ENCODE assay signal across 7 cellular contexts in genomic region chr11:96235725-96236124, GRCh38.
DNase-seq lines count a peak whose midpoint lies in the region; ATAC-seq and TF ChIP-seq lines count a peak whose summit lies in the region.

No MANE protein-coding gene starts in this region.

- peak; percentile 25 for DNase-seq in activated T-helper 9 cell treated with anti-CD3 and anti-CD28 coated beads, Interleukin-2, amount 50 U/mL, for 16 hours (ENCODE audit: low read depth)
- DNase-seq in stimulated activated CD4-positive, alpha-beta T cell treated with anti-CD3 and anti-CD28 coated beads, TNF-alpha, amount 100 ng/mL, for 24 hours (ENCODE audit: low read depth in 3 of 3), result peak in 2 of 3 experiments; percentile 42 to 58
- DNase-seq in NCI-H1105 (lab: John Stamatoyannopoulos, UW) (no peak), endothelial cell (ENCODE audit: low spot score) (no peak)

- no peaks in the 10 kb centered on the region for H3K9me3 Mint-ChIP-seq in endothelial cell (ENCODE audit: unreplicated experiment)

- no peaks in the 10 kb centered on the region for H3K36me3 Mint-ChIP-seq in endothelial cell (ENCODE audit: low read depth, unreplicated experiment)

- no peaks in the 10 kb centered on the region for H3K4me1 Mint-ChIP-seq in endothelial cell (ENCODE audit: unreplicated experiment)

- TF ChIP-seq CTCF in endothelial cell (IDR thresholded peaks at IDR 0.05; ENCODE audit: unreplicated experiment), result no peak

- H3K27ac Mint-ChIP-seq in endothelial cell (ENCODE audit: unreplicated experiment), result no peak overlapping the region

- peak; percentile 99 for ATAC-seq in GM19351 (IDR thresholded peaks at IDR 0.05; ENCODE audit: unreplicated experiment)
- ATAC-seq in HG02938 (IDR thresholded peaks at IDR 0.05; ENCODE audit: unreplicated experiment), result peak; percentile 90
- ATAC-seq in HG02973 (IDR thresholded peaks at IDR 0.05; ENCODE audit: unreplicated experiment), result no peak

- H3K4me3 Mint-ChIP-seq in endothelial cell (ENCODE audit: unreplicated experiment), result no peak overlapping the region

- H3K27me3 Mint-ChIP-seq in endothelial cell (ENCODE audit: unreplicated experiment), result peaks cover 2% of the 10 kb centered on the region

Comparison
In these comparisons a context has a peak if more than half of its experiments do, and no peak if none do; other contexts are left out.
1. DNase-seq: peak in activated T-helper 9 cell treated with anti-CD3 and anti-CD28 coated beads, Interleukin-2, amount 50 U/mL, for 16 hours (single experiment) and stimulated activated CD4-positive, alpha-beta T cell treated with anti-CD3 and anti-CD28 coated beads, TNF-alpha, amount 100 ng/mL, for 24 hours (2 of 3); none in NCI-H1105 (single experiment) and endothelial cell (single experiment).